Comparison of ENCODE assay signal across 8 cellular contexts in genomic region chr2:112541315-112542122, GRCh38. TPM values are rescaled to one million over a fixed set of nuclear protein-coding genes. Genes with fewer than 3 reads are reported as not detected.
DNase-seq lines count a peak whose midpoint lies in the region; ATAC-seq and TF ChIP-seq lines count a peak whose summit lies in the region.

No MANE protein-coding gene starts in this region.

- H3K27me3 Mint-ChIP-seq in activated CD8-positive, alpha-beta T cell treated with anti-CD3 and anti-CD28 coated beads, Interleukin-2, amount 10 ng/mL, durations not matched to agents 7 days and 5 days (ENCODE audit: low read depth), result no peaks in the 10 kb centered on the region
- no peaks in the 10 kb centered on the region for H3K27me3 Mint-ChIP-seq in natural killer cell (ENCODE audit: low read depth in 2 of 2)

- H3K36me3 ChIP-seq in suprapubic skin, result no peaks in the 10 kb centered on the region

- peak overlapping the region; percentile 85 for H3K27ac ChIP-seq in suprapubic skin

- no peak overlapping the region for H3K4me3 Mint-ChIP-seq in activated CD8-positive, alpha-beta T cell treated with anti-CD3 and anti-CD28 coated beads, Interleukin-2, amount 10 ng/mL, durations not matched to agents 7 days and 5 days
- H3K4me3 Mint-ChIP-seq in natural killer cell, result no peak overlapping the region

- peak; percentile 42 for ATAC-seq in GM18873 (IDR thresholded peaks at IDR 0.05; ENCODE audit: low FRiP score, unreplicated experiment)
- peak; percentile 55 for ATAC-seq in HG03066 (IDR thresholded peaks at IDR 0.05; ENCODE audit: low read depth, unreplicated experiment)
- peak; percentile 80 for ATAC-seq in activated CD8-positive, alpha-beta T cell treated with anti-CD3 and anti-CD28 coated beads, Interleukin-2, amount 10 ng/mL, durations not matched to agents 7 days and 5 days
- peak; percentile 75 for ATAC-seq in esophagus mucosa
- peak; percentile 76 to 80 (median 77) for ATAC-seq in natural killer cell

- H3K4me3 ChIP-seq in suprapubic skin, result peak overlapping the region; percentile 95

- no peaks in the 10 kb centered on the region for H3K9me3 Mint-ChIP-seq in activated CD8-positive, alpha-beta T cell treated with anti-CD3 and anti-CD28 coated beads, Interleukin-2, amount 10 ng/mL, durations not matched to agents 7 days and 5 days (ENCODE audit: insufficient read depth)
- no peaks in the 10 kb centered on the region for H3K9me3 Mint-ChIP-seq in natural killer cell

- intact Hi-C loops in natural killer cell (cut with micrococcal nuclease), result loop anchor here (1.0 to 2.0 kb wide), 2 partner anchors 43 to 61 kb away; partner anchors contain the start of gene CHCHD5

- DNase-seq in AG20443 (ENCODE audit: low spot score) (peak; percentile 87), NCI-H69 (lab: John Stamatoyannopoulos, UW) (peak; percentile 88), natural killer cell (no peak), suprapubic skin (ENCODE audit: low spot score in 2 of 2) (peak; percentile 80 to 84)
- peak; percentile 80 for DNase-seq in activated CD8-positive, alpha-beta T cell treated with anti-CD3 and anti-CD28 coated beads, Interleukin-2, amount 10 ng/mL, durations not matched to agents 7 days and 5 days

- POLR2A ChIA-PET in activated CD8-positive, alpha-beta T cell treated with anti-CD3 and anti-CD28 coated beads, Interleukin-2, amount 10 ng/mL, durations not matched to agents 7 days and 5 days (lab: Charles Lee), result interaction anchor here (1.5 kb wide), 1 partner anchor 44 kb away, joined by 3 read pairs; no protein-coding TSS in a partner anchor

- no peaks in the 10 kb centered on the region for H3K9me3 ChIP-seq in suprapubic skin

- peaks cover 19% of the 10 kb centered on the region for H3K4me1 Mint-ChIP-seq in activated CD8-positive, alpha-beta T cell treated with anti-CD3 and anti-CD28 coated beads, Interleukin-2, amount 10 ng/mL, durations not matched to agents 7 days and 5 days (ENCODE audit: low read depth)
- peaks cover 5 to 6% of the 10 kb centered on the region in 2 donors for H3K4me1 Mint-ChIP-seq in natural killer cell

- H3K36me3 Mint-ChIP-seq in activated CD8-positive, alpha-beta T cell treated with anti-CD3 and anti-CD28 coated beads, Interleukin-2, amount 10 ng/mL, durations not matched to agents 7 days and 5 days (ENCODE audit: low read depth), result peaks cover 7% of the 10 kb centered on the region
- H3K36me3 Mint-ChIP-seq in natural killer cell, result no peaks in the 10 kb centered on the region

- H3K27ac Mint-ChIP-seq in activated CD8-positive, alpha-beta T cell treated with anti-CD3 and anti-CD28 coated beads, Interleukin-2, amount 10 ng/mL, durations not matched to agents 7 days and 5 days, result no peak overlapping the region
- H3K27ac Mint-ChIP-seq in natural killer cell, result no peak overlapping the region

- no peak for TF ChIP-seq CTCF in natural killer cell (IDR thresholded peaks at IDR 0.05)
- no peak for TF ChIP-seq CTCF in suprapubic skin (IDR thresholded peaks at IDR 0.05)

- TF ChIP-seq EP300 in suprapubic skin (IDR thresholded peaks at IDR 0.05), result no peak

- H3K4me1 ChIP-seq in suprapubic skin, result peaks cover 26% of the 10 kb centered on the region

- TF ChIP-seq POLR2A in suprapubic skin (IDR thresholded peaks at IDR 0.05), result no peak

- H3K27me3 ChIP-seq in suprapubic skin, result no peaks in the 10 kb centered on the region

- 22% methylated on average over 33 of the region's 34 CpGs for WGBS in suprapubic skin

- CTCF ChIA-PET in activated CD8-positive, alpha-beta T cell treated with anti-CD3 and anti-CD28 coated beads, Interleukin-2, amount 10 ng/mL, durations not matched to agents 7 days and 5 days (lab: Charles Lee), result interaction anchor here (0.8 to 1.4 kb wide), 3 partner anchors 10 to 61 kb away, joined by 3 to 6 read pairs (median 4); no protein-coding TSS in a partner anchor

RNA-seq across cellular contexts. Expression of gene POLR1B, which starts 0.7 kb away (rescaled TPM):
- total RNA-seq in activated CD8-positive, alpha-beta T cell treated with anti-CD3 and anti-CD28 coated beads, Interleukin-2, amount 10 ng/mL, durations not matched to agents 7 days and 5 days, result 10 to 100 TPM; 34.3 to 38.1 TPM
- total RNA-seq in esophagus mucosa (23.5 TPM), natural killer cell (10 to 100 TPM; 16.2 to 26.5 (median 22.1) TPM), suprapubic skin (10 to 100 TPM; 21.9 to 27.9 (median 27.4) TPM)

RNA-seq across cellular contexts. Expression of gene CHCHD5, which starts 42.9 kb away (rescaled TPM):
- total RNA-seq in activated CD8-positive, alpha-beta T cell treated with anti-CD3 and anti-CD28 coated beads, Interleukin-2, amount 10 ng/mL, durations not matched to agents 7 days and 5 days, result 10 to 100 TPM; 32.4 to 35.4 TPM
- total RNA-seq in esophagus mucosa (41.5 TPM), natural killer cell (10 to 100 TPM; 21.9 to 24.1 (median 22.4) TPM), suprapubic skin (10 to 100 TPM; 11.7 to 23.2 (median 16.1) TPM)

RNA-seq across cellular contexts. Expression of gene TTL, which starts 59.6 kb away (rescaled TPM):
- 10 to 100 TPM; 36.0 to 37.6 TPM for total RNA-seq in activated CD8-positive, alpha-beta T cell treated with anti-CD3 and anti-CD28 coated beads, Interleukin-2, amount 10 ng/mL, durations not matched to agents 7 days and 5 days
- total RNA-seq in esophagus mucosa (21.6 TPM), natural killer cell (10 to 100 TPM; 14.3 to 26.8 (median 26.4) TPM), suprapubic skin (10 to 100 TPM; 25.9 to 43.7 (median 32.0) TPM)
